8 cellular contexts compared by ENCODE assay signal in the genomic region with DNA sequence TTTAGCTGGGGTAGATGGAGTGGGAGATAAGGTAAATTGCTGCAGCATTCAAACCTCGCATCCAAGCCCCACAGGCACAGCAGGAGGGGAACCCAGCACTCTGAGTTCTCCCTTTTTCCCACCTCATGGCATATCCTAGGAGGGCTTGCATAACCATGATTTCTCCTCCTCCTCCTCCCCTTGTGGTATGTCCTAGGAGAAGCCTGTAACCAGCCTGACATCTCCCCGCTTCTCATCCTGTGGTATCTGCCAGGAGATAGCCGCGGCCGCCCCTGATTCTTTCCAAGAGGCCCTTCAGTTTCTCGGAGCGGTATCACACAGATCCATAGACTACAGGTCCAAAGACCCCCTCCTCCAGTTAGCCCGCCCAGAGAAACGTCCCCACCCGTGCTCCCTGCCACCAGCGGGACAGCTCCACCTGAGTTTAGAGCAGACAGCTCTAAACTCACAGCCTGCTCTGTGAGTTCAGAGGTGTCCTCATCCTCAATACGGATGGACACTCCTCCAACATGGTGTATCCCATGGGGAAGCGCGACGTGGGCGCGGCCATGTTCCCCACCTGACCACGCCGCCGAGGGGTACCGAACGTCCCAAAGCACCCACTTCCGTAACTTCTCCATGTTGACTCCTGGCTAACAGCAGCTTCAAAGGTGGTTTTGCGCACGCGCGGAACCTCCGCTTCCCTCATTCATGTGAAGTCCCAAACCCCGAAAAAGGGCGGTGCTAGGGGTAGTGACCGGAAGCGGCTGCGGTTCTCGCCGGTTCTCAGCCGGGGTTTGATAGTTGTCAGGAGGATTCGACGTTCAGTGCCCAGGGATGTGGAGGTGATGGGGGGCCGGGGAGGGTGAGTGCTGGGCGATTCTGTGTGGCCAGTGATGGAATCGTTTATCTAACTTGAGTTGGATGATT. TPM values are rescaled to one million over a fixed set of nuclear protein-coding genes. Genes with fewer than 3 reads are reported as not detected.
DNase-seq lines count a peak whose midpoint lies in the region; ATAC-seq lines count a peak whose summit lies in the region.

A gene (plus strand): TSS at position 739 of the 909 bp plus-strand sequence. CDS start 9,366 bp downstream, outside the sequence.

- peaks cover 10 to 28% (median 11%) of the 10 kb centered on the region in 3 donors for H3K4me1 Mint-ChIP-seq in naive B cell
- H3K4me1 Mint-ChIP-seq in stimulated activated effector memory CD8-positive, alpha-beta T cell treated with anti-CD3 and anti-CD28 coated beads, Interleukin-12 subunit alpha, Interleukin-12 subunit beta, amount 100 ng/mL, for 72 hours: peaks cover 16% of the 10 kb centered on the region

- H3K9me3 Mint-ChIP-seq in naive B cell: no peaks in the 10 kb centered on the region
- no peaks in the 10 kb centered on the region for H3K9me3 Mint-ChIP-seq in stimulated activated effector memory CD8-positive, alpha-beta T cell treated with anti-CD3 and anti-CD28 coated beads, Interleukin-12 subunit alpha, Interleukin-12 subunit beta, amount 100 ng/mL, for 72 hours

- ATAC-seq in naive B cell (ENCODE audit: low read depth in 2 of 2): peak; percentile 93 to 94
- ATAC-seq in stimulated activated effector memory CD8-positive, alpha-beta T cell treated with anti-CD3 and anti-CD28 coated beads, Interleukin-12 subunit alpha, Interleukin-12 subunit beta, amount 100 ng/mL, for 72 hours: peak; percentile 91

- H3K27ac Mint-ChIP-seq in naive B cell: peak within 1 kb of the TSS; percentile 97 to 99 (median 99)
- peak within 1 kb of the TSS; percentile 99 for H3K27ac Mint-ChIP-seq in stimulated activated effector memory CD8-positive, alpha-beta T cell treated with anti-CD3 and anti-CD28 coated beads, Interleukin-12 subunit alpha, Interleukin-12 subunit beta, amount 100 ng/mL, for 72 hours

- peak within 1 kb of the TSS; percentile 96 to 99 (median 98) for H3K4me3 Mint-ChIP-seq in naive B cell
- peak within 1 kb of the TSS; percentile 99 for H3K4me3 Mint-ChIP-seq in stimulated activated effector memory CD8-positive, alpha-beta T cell treated with anti-CD3 and anti-CD28 coated beads, Interleukin-12 subunit alpha, Interleukin-12 subunit beta, amount 100 ng/mL, for 72 hours

- no peaks in the 10 kb centered on the region for H3K27me3 Mint-ChIP-seq in naive B cell

- DNase-seq in EH (ENCODE audit: low read depth): peak; percentile 97
- peak; percentile 74 for DNase-seq in GOT3 (lab: John Stamatoyannopoulos, UW)
- peak; percentile 95 for DNase-seq in LHCN-M2 (ENCODE audit: low read depth)
- DNase-seq in RPMI7951 (ENCODE audit: low read depth): peak; percentile 96
- peak; percentile 75 to 78 for DNase-seq in activated T-helper 1 cell treated with anti-CD3 and anti-CD28 coated beads, Interleukin-2, amount 50 U/mL, for 16 hours (ENCODE audit: low read depth in 1 of 2, low spot score in 1 of 2)
- DNase-seq in fibroblast of gingiva (ENCODE audit: low read depth): peak; percentile 95
- DNase-seq in naive B cell: peak; percentile 85
- DNase-seq in stimulated activated effector memory CD8-positive, alpha-beta T cell treated with anti-CD3 and anti-CD28 coated beads, Interleukin-12 subunit alpha, Interleukin-12 subunit beta, amount 100 ng/mL, for 72 hours (ENCODE audit: low spot score in 2 of 2): peak; percentile 70 to 94

- H3K36me3 Mint-ChIP-seq in naive B cell: no peaks in the 10 kb centered on the region
- peaks cover 5% of the 10 kb centered on the region for H3K36me3 Mint-ChIP-seq in stimulated activated effector memory CD8-positive, alpha-beta T cell treated with anti-CD3 and anti-CD28 coated beads, Interleukin-12 subunit alpha, Interleukin-12 subunit beta, amount 100 ng/mL, for 72 hours

RNA-seq across cellular contexts. Expression of the gene that starts here (rescaled TPM):
- total RNA-seq in LHCN-M2 (2014; rRNA removed): 2.1 and 3.6 TPM in 2 replicates
- polyA plus RNA-seq in LHCN-M2 (2012): 4.0 TPM
- total RNA-seq in RPMI7951 (2014; rRNA removed; shearing (Covaris generic)): 4.2 and 4.7 TPM in 2 replicates
- polyA plus RNA-seq in naive B cell (ENCODE audit: low read depth in 6 of 6): 1 to 10 TPM in 5 of 6 donors, not detected in 1; 3.4 to 6.3 (median 5.2) TPM

Comparison
In these comparisons a context has a peak if more than half of its experiments do, and no peak if none do; other contexts are left out.
1. Peak in every context shown above with its lines: DNase-seq and ATAC-seq.